19 cellular contexts compared by ENCODE assay signal in the genomic region with DNA sequence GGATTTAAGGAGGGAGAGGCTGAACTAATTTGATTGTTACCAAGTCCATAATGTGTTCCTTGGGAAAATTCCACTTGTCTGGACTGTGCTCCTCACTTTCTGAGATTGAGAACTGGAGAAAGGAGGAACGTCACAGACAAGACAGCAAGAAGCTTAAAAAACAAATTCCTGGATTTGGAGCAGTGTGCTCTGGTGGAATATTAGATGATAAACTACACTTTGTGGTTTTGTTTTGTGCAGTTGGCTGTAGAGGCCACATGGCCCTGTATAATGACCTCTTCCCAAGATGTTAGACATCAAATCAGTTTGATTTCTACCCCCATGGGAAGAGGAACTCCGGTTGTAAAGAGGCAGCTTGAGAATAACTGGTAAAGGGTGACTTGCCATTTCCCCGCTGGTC.
A peak's percentile ranks its signal among the peaks of the same experiment; 100 is the strongest.
DNase-seq lines count a peak whose midpoint lies in the region; ATAC-seq, FAIRE-seq and TF ChIP-seq lines count a peak whose summit lies in the region.
"Had no signal": no experiment of that assay in that cellular context is flagged by ENCODE, and none has a peak within 500 bp of the region (broad histone marks: within the 10 kb centered on the region; RNA-seq: fewer than 3 reads in every experiment).

No MANE protein-coding gene starts in this region.

- H3K27me3 ChIP-seq in CD8-positive, alpha-beta memory T cell (ENCODE audit: insufficient read depth, low read length, poor library complexity, severe bottlenecking) = no peaks in the 10 kb centered on the region
- H3K27me3 ChIP-seq in esophagus squamous epithelium (no peaks in the 10 kb centered on the region), trophoblast cell (ENCODE audit: insufficient read depth, low read length) (no peaks in the 10 kb centered on the region)

- ATAC-seq in SK-N-SH treated with all-trans-retinoic acid at 6 μM for 48 hours (peak; percentile 25), mucosa of descending colon (no peak)
- ATAC-seq: Right ventricle myocardium inferior had no signal

- H3K4me1 Mint-ChIP-seq in CD8-positive, alpha-beta memory T cell = peaks cover 46 to 78% (median 59%) of the 10 kb centered on the region in 3 donors
- no peaks in the 10 kb centered on the region for H3K4me1 Mint-ChIP-seq in HFFc6 (ENCODE audit: low read depth)
- H3K4me1 Mint-ChIP-seq: activated B cell treated with CpG ODN at 0.5 μM for 24 hours; activated naive CD8-positive, alpha-beta T cell treated with anti-CD3 and anti-CD28 coated beads for 36 hours; IgD-negative memory B cell had no signal

- peak overlapping the region; percentile 13 for H3K4me2 ChIP-seq in trophoblast cell (ENCODE audit: low read length)

- no peak for TF ChIP-seq CTCF in esophagus squamous epithelium (IDR thresholded peaks at IDR 0.05)
- no peak for TF ChIP-seq CTCF in mucosa of descending colon (IDR thresholded peaks at IDR 0.05)
- no peak for TF ChIP-seq CTCF in HFFc6 (IDR thresholded peaks at IDR 0.05)

- intact Hi-C loops in esophagus squamous epithelium (cut with DNase I) (no loop called here), mucosa of descending colon (cut with DNase I, micrococcal nuclease) (no loop called here)

- H3K27ac Mint-ChIP-seq in CD8-positive, alpha-beta memory T cell = peak overlapping the region in 6 of 8 donors; percentile 6 to 75 (median 54)
- H3K27ac Mint-ChIP-seq in HFFc6 = no peak overlapping the region
- H3K27ac Mint-ChIP-seq: activated B cell treated with CpG ODN at 0.5 μM for 24 hours; activated naive CD8-positive, alpha-beta T cell treated with anti-CD3 and anti-CD28 coated beads for 36 hours; activated T-cell treated with anti-CD3 and anti-CD28 coated beads, Interleukin-2, amount 50 U/mL, for 72 hours; IgD-negative memory B cell; T-helper 1 cell treated with Interleukin-12 subunit alpha and Interleukin-12 subunit beta and Interleukin-4 antibody, amounts not matched to agents 30 μg/mL and 1 μg/mL, for 36 hours had no signal

- H4K12ac ChIP-seq in trophoblast cell (ENCODE audit: low read depth, low read length) = no peak overlapping the region

- peaks cover 0 to 5% (median 0%) of the 10 kb centered on the region in 5 donors for H3K9me3 Mint-ChIP-seq in CD8-positive, alpha-beta memory T cell
- peaks cover 38% of the 10 kb centered on the region for H3K9me3 Mint-ChIP-seq in HFFc6
- H3K9me3 Mint-ChIP-seq: activated B cell treated with CpG ODN at 0.5 μM for 24 hours; activated naive CD8-positive, alpha-beta T cell treated with anti-CD3 and anti-CD28 coated beads for 36 hours; activated T-cell treated with anti-CD3 and anti-CD28 coated beads, Interleukin-2, amount 50 U/mL, for 72 hours had no signal

- TF ChIP-seq POLR2A in esophagus squamous epithelium (IDR thresholded peaks at IDR 0.05) = no peak

- no peak overlapping the region for H3K9ac ChIP-seq in trophoblast cell (ENCODE audit: low read length)

- H3K23ac ChIP-seq in trophoblast cell (ENCODE audit: low read length) = no peak overlapping the region

- FAIRE-seq in RCC 7860 (lab: Jason Lieb, UNC) = no peak
- FAIRE-seq: kidney had no signal

- CTCF ChIA-PET in CD8-positive, alpha-beta memory T cell (lab: Charles Lee) = interaction anchor here (1.1 to 1.3 kb wide), 2 partner anchors 12 to 13 kb away, joined by 3 to 4 read pairs; no protein-coding TSS in a partner anchor

- no peak overlapping the region for H3K14ac ChIP-seq in trophoblast cell (ENCODE audit: low read length)

- POLR2A ChIA-PET in CD8-positive, alpha-beta memory T cell (lab: Charles Lee) = no interaction called here

- H2BK12ac ChIP-seq in trophoblast cell (ENCODE audit: low read length) = no peak overlapping the region

- H3K4me1 ChIP-seq in CD8-positive, alpha-beta memory T cell (ENCODE audit: insufficient read depth, low read length) = no peaks in the 10 kb centered on the region
- H3K4me1 ChIP-seq in esophagus squamous epithelium = peaks cover 18 to 76% (median 27%) of the 10 kb centered on the region in 3 donors
- H3K4me1 ChIP-seq in trophoblast cell (ENCODE audit: control insufficient read depth in 1 of 2, insufficient read depth in 2 of 2, low read length in 2 of 2) = peaks cover 12% of the 10 kb centered on the region in 2 experiments
- peaks cover 7% of the 10 kb centered on the region for H3K4me1 ChIP-seq in mucosa of descending colon (ENCODE audit: low read depth)

- H3K27ac ChIP-seq in CD8-positive, alpha-beta memory T cell (ENCODE audit: low read depth, low read length) = no peak overlapping the region
- H3K27ac ChIP-seq in esophagus squamous epithelium = peak overlapping the region; percentile 18 to 77 (median 70)
- H3K27ac ChIP-seq in trophoblast cell (ENCODE audit: low read depth, low read length) = no peak overlapping the region

- H2BK120ac ChIP-seq in trophoblast cell (ENCODE audit: insufficient read depth, low read length, poor library complexity) = no peak overlapping the region

- no peak overlapping the region for H3K4me3 ChIP-seq in CD8-positive, alpha-beta memory T cell (ENCODE audit: low read length)
- H3K4me3 ChIP-seq in esophagus squamous epithelium (no peak overlapping the region), trophoblast cell (ENCODE audit: low read depth, low read length) (no peak overlapping the region), mucosa of descending colon (no peak overlapping the region)
- H3K4me3 ChIP-seq: HAP-1 had no signal

- WGBS in esophagus squamous epithelium, 2 donors = 47 to 69% methylated on average over 3 of the region's 3 CpGs
- no CpG with 5 or more reads among the region's 3 CpGs for WGBS in trophoblast cell (ENCODE audit: extremely low coverage, insufficient coverage, insufficient read length)

- H3K36me3 ChIP-seq in CD8-positive, alpha-beta memory T cell (ENCODE audit: insufficient read depth, low read length) = no peaks in the 10 kb centered on the region
- no peaks in the 10 kb centered on the region for H3K36me3 ChIP-seq in esophagus squamous epithelium
- H3K36me3 ChIP-seq in trophoblast cell (ENCODE audit: control insufficient read depth in 1 of 2, insufficient read depth in 2 of 2, low read length in 2 of 2) = peaks cover 0 to 2% of the 10 kb centered on the region in 2 experiments
- no peaks in the 10 kb centered on the region for H3K36me3 ChIP-seq in mucosa of descending colon (ENCODE audit: low read depth)
- H3K36me3 ChIP-seq: HAP-1 had no signal

- H2AK5ac ChIP-seq in trophoblast cell (ENCODE audit: low read length) = no peak overlapping the region

- H2AFZ ChIP-seq in trophoblast cell (ENCODE audit: insufficient read depth, low read length, poor library complexity) = no peak overlapping the region

- H3K79me1 ChIP-seq in trophoblast cell (ENCODE audit: low read length) = no peaks in the 10 kb centered on the region

- DNase-seq in CD8-positive, alpha-beta memory T cell = no peak
- DNase-seq in esophagus squamous epithelium (lab: John Stamatoyannopoulos, UW) = no peak
- no peak for DNase-seq in trophoblast cell
- no peak for DNase-seq in mucosa of descending colon
- no peak for DNase-seq in RCC 7860 (ENCODE audit: low spot score)
- no peak for DNase-seq in HuH-7.5 (ENCODE audit: low spot score)
- DNase-seq in HFFc6 = no peak
- DNase-seq: activated B cell treated with CpG ODN at 0.5 μM for 24 hours; activated naive CD8-positive, alpha-beta T cell treated with anti-CD3 and anti-CD28 coated beads for 36 hours; kidney; NCI-H1048; stimulated activated CD4-positive, alpha-beta T cell treated with anti-CD3 and anti-CD28 coated beads, Interleukin-12 subunit alpha, Interleukin-12 subunit beta, amount 100 ng/mL, for 4 hours had no signal

- H3K36me3 Mint-ChIP-seq in CD8-positive, alpha-beta memory T cell = peaks cover 5 to 18% (median 6%) of the 10 kb centered on the region in 3 donors
- H3K36me3 Mint-ChIP-seq in HFFc6 (ENCODE audit: low read depth) = no peaks in the 10 kb centered on the region
- H3K36me3 Mint-ChIP-seq: activated naive CD8-positive, alpha-beta T cell treated with anti-CD3 and anti-CD28 coated beads for 36 hours had no signal

- H3K4ac ChIP-seq in trophoblast cell (ENCODE audit: low read depth, low read length) = no peak overlapping the region

- H4K91ac ChIP-seq in trophoblast cell (ENCODE audit: low read depth, low read length) = no peak overlapping the region

- H4K8ac ChIP-seq in trophoblast cell (ENCODE audit: low read depth, low read length) = no peak overlapping the region

- no peak overlapping the region for H2BK5ac ChIP-seq in trophoblast cell (ENCODE audit: low read depth, low read length, poor library complexity)

- H3K27me3 Mint-ChIP-seq in CD8-positive, alpha-beta memory T cell = no peaks in the 10 kb centered on the region
- H3K27me3 Mint-ChIP-seq in HFFc6 (ENCODE audit: insufficient read depth) = peaks cover 1% of the 10 kb centered on the region; the same call in 1 of the 2 replicates
- H3K27me3 Mint-ChIP-seq: activated B cell treated with CpG ODN at 0.5 μM for 24 hours; activated naive CD8-positive, alpha-beta T cell treated with anti-CD3 and anti-CD28 coated beads for 36 hours; IgD-negative memory B cell had no signal

- no peak overlapping the region for H3K18ac ChIP-seq in trophoblast cell (ENCODE audit: low read length)

- no peak overlapping the region for H3K4me3 Mint-ChIP-seq in CD8-positive, alpha-beta memory T cell
- no peak overlapping the region for H3K4me3 Mint-ChIP-seq in HFFc6
- H3K4me3 Mint-ChIP-seq: activated B cell treated with CpG ODN at 0.5 μM for 24 hours; activated naive CD8-positive, alpha-beta T cell treated with anti-CD3 and anti-CD28 coated beads for 36 hours; IgD-negative memory B cell; nephron; T-helper 1 cell treated with Interleukin-12 subunit alpha and Interleukin-12 subunit beta and Interleukin-4 antibody, amounts not matched to agents 30 μg/mL and 1 μg/mL, for 36 hours had no signal

- H3K79me2 ChIP-seq in trophoblast cell (ENCODE audit: control insufficient read depth, insufficient read depth, low read length, poor library complexity) = no peaks in the 10 kb centered on the region

- H3K9me3 ChIP-seq in CD8-positive, alpha-beta memory T cell (ENCODE audit: low read length) = no peaks in the 10 kb centered on the region
- no peaks in the 10 kb centered on the region for H3K9me3 ChIP-seq in esophagus squamous epithelium
- H3K9me3 ChIP-seq in trophoblast cell (ENCODE audit: insufficient read depth, low read depth, low read length) = no peaks in the 10 kb centered on the region
- no peaks in the 10 kb centered on the region for H3K9me3 ChIP-seq in mucosa of descending colon
- H3K9me3 ChIP-seq: HAP-1 had no signal

TF ChIP-seq in SK-N-SH treated with all-trans-retinoic acid at 6 μM for 48 hours, 23 proteins besides CTCF, POLR2A, EP300 and RAD21 (continues in another document):
- TF ChIP-seq SNAI2 (CRISPR knock-in tag; IDR thresholded peaks at IDR 0.05) = no peak

Comparison
In these comparisons a context has a peak if more than half of its experiments do, and no peak if none do; other contexts are left out.
1. H3K27ac ChIP-seq: peak in esophagus squamous epithelium (4 of 4); none in CD8-positive, alpha-beta memory T cell (single experiment) and trophoblast cell (single experiment).